In the genomic region with DNA sequence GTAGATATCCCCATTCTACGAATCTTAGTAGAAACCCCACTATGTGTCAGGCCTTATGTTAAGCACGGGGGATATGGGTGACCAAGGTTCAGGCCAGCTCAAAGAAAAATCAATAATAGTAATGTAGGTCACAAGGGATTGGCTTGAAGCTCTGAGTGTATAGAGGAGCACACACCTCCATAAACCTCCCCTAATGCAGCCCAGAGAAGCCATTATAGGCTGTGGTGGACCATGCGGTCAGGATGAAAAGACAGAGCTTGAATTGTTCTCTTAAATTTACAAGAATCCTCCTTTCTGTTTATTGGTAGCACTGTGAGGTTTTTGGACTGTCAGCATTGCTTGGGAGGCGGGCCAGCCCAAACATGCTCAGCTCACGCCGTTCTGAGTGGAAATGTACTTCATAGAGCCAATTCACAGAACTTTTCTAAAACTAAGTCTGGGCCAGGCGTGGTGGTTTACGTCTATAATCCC, we compare ENCODE assay signal across 1 cellular context.
TF ChIP-seq lines count a peak whose summit lies in the region.

No MANE protein-coding gene starts in this region.

TF ChIP-seq in WTC11, 78 proteins besides CTCF, POLR2A, EP300 and RAD21 (continued from another document):
- TF ChIP-seq, protein P1, sequence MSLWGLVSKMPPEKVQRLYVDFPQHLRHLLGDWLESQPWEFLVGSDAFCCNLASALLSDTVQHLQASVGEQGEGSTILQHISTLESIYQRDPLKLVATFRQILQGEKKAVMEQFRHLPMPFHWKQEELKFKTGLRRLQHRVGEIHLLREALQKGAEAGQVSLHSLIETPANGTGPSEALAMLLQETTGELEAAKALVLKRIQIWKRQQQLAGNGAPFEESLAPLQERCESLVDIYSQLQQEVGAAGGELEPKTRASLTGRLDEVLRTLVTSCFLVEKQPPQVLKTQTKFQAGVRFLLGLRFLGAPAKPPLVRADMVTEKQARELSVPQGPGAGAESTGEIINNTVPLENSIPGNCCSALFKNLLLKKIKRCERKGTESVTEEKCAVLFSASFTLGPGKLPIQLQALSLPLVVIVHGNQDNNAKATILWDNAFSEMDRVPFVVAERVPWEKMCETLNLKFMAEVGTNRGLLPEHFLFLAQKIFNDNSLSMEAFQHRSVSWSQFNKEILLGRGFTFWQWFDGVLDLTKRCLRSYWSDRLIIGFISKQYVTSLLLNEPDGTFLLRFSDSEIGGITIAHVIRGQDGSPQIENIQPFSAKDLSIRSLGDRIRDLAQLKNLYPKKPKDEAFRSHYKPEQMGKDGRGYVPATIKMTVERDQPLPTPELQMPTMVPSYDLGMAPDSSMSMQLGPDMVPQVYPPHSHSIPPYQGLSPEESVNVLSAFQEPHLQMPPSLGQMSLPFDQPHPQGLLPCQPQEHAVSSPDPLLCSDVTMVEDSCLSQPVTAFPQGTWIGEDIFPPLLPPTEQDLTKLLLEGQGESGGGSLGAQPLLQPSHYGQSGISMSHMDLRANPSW (CRISPR knock-in tag; conservative IDR thresholded peaks at IDR 0.05; ENCODE audit: low read depth), result no peak
- TF ChIP-seq, protein P2, sequence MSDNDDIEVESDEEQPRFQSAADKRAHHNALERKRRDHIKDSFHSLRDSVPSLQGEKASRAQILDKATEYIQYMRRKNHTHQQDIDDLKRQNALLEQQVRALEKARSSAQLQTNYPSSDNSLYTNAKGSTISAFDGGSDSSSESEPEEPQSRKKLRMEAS (CRISPR knock-in tag; IDR thresholded peaks at IDR 0.05), result no peak
- TF ChIP-seq KAT7 (CRISPR knock-in tag; IDR thresholded peaks at IDR 0.05; ENCODE audit: borderline replicate concordance) (no peak), FOXJ3 (CRISPR knock-in tag; IDR thresholded peaks at IDR 0.05; ENCODE audit: borderline replicate concordance) (no peak), NFATC4 (CRISPR knock-in tag; IDR thresholded peaks at IDR 0.05) (no peak)
- TF ChIP-seq, protein P3, sequence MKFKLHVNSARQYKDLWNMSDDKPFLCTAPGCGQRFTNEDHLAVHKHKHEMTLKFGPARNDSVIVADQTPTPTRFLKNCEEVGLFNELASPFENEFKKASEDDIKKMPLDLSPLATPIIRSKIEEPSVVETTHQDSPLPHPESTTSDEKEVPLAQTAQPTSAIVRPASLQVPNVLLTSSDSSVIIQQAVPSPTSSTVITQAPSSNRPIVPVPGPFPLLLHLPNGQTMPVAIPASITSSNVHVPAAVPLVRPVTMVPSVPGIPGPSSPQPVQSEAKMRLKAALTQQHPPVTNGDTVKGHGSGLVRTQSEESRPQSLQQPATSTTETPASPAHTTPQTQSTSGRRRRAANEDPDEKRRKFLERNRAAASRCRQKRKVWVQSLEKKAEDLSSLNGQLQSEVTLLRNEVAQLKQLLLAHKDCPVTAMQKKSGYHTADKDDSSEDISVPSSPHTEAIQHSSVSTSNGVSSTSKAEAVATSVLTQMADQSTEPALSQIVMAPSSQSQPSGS (CRISPR knock-in tag; IDR thresholded peaks at IDR 0.05; ENCODE audit: borderline replicate concordance, low read depth), result no peak
TF ChIP-seq in WTC11: peak in this region for 0.
